In genomic region chr2:132279930-132280615, GRCh38 we compare ENCODE assay signal across 18 cellular contexts.
DNase-seq lines count a peak whose midpoint lies in the region; ATAC-seq and TF ChIP-seq lines count a peak whose summit lies in the region.
"Had no signal": no experiment of that assay in that cellular context is flagged by ENCODE, and none has a peak within 500 bp of the region (broad histone marks: within the 10 kb centered on the region; RNA-seq: fewer than 3 reads in every experiment).

No MANE protein-coding gene starts in this region.

- H3K36me3 ChIP-seq in endodermal cell (ENCODE audit: control insufficient read depth, insufficient read depth, low read length) (no peaks in the 10 kb centered on the region), mesenchymal stem cell (ENCODE audit: control insufficient read depth in 1 of 2, insufficient read depth in 2 of 2, low read depth in 1 of 2, low read length in 2 of 2) (no peaks in the 10 kb centered on the region), aorta (ENCODE audit: control insufficient read depth in 1 of 2, insufficient read depth in 2 of 2, low read length in 1 of 2) (no peaks in the 10 kb centered on the region)
- H3K36me3 ChIP-seq: BLaER1 had no signal

- DNase-seq in endodermal cell (peak; percentile 12), mesenchymal stem cell (no peak), sciatic nerve (ENCODE audit: low spot score) (no peak), aorta (no peak), NCI-H2107 (lab: John Stamatoyannopoulos, UW) (no peak), HPDE6-E6E7 (ENCODE audit: extremely low spot score) (no peak)
- DNase-seq: Caco-2; CD4-positive, CD25-positive, alpha-beta regulatory T cell; CD8-positive, alpha-beta T cell; DMS153; DND-41; GM23248; H7; HCEC 1CT had no signal

- H3K4ac ChIP-seq in mesenchymal stem cell (ENCODE audit: low read depth in 1 of 2, low read length in 2 of 2), result no peak overlapping the region

- intact Hi-C loops in sciatic nerve (cut with DNase I) (no loop called here), aorta (cut with DNase I) (no loop called here)

- no peak overlapping the region for H2BK120ac ChIP-seq in mesenchymal stem cell (ENCODE audit: low read depth, low read length)

- no peak overlapping the region for H4K8ac ChIP-seq in mesenchymal stem cell (ENCODE audit: low read length)

- H2AFZ ChIP-seq in mesenchymal stem cell (ENCODE audit: low read depth, low read length), result no peak overlapping the region
- H2AFZ ChIP-seq: GM23248 had no signal

- H3K9me3 Mint-ChIP-seq in endodermal cell, result peaks cover 32% of the 10 kb centered on the region

- peak overlapping the region; percentile 50 for H4K91ac ChIP-seq in mesenchymal stem cell (ENCODE audit: low read length)

- no peak overlapping the region for H2BK15ac ChIP-seq in mesenchymal stem cell (ENCODE audit: low read depth, poor library complexity, severe bottlenecking)

- H3K79me1 ChIP-seq in mesenchymal stem cell (replicated peaks; ENCODE audit: low read length, poor library complexity, severe bottlenecking), result no peaks in the 10 kb centered on the region

- no peak overlapping the region for H3K14ac ChIP-seq in mesenchymal stem cell (ENCODE audit: low read length in 2 of 2)

- H3K4me2 ChIP-seq in mesenchymal stem cell (ENCODE audit: low read length, poor library complexity, severe bottlenecking), result no peak overlapping the region
- H3K4me2 ChIP-seq: BLaER1 had no signal

- TF ChIP-seq CTCF in endodermal cell (conservative IDR thresholded peaks at IDR 0.05), result no peak

- H3K27me3 ChIP-seq in endodermal cell (ENCODE audit: control insufficient read depth, insufficient read depth, low read length, poor library complexity, severe bottlenecking) (no peaks in the 10 kb centered on the region), mesenchymal stem cell (ENCODE audit: control insufficient read depth in 1 of 2, insufficient read depth in 1 of 2, low read length in 2 of 2) (no peaks in the 10 kb centered on the region), aorta (ENCODE audit: control insufficient read depth in 1 of 2, insufficient read depth in 2 of 2, low read length in 1 of 2) (no peaks in the 10 kb centered on the region)
- H3K27me3 ChIP-seq: BLaER1 had no signal

- no peaks in the 10 kb centered on the region for H3K36me3 Mint-ChIP-seq in endodermal cell (ENCODE audit: low read depth)
- H3K36me3 Mint-ChIP-seq: CD4-positive, CD25-positive, alpha-beta regulatory T cell; CD8-positive, alpha-beta T cell had no signal

- H2BK5ac ChIP-seq in mesenchymal stem cell (ENCODE audit: low read depth, low read length, poor library complexity, severe bottlenecking), result no peak overlapping the region

- H3K27ac Mint-ChIP-seq in endodermal cell, result no peak overlapping the region
- H3K27ac Mint-ChIP-seq: B cell; CD4-positive, CD25-positive, alpha-beta regulatory T cell; CD8-positive, alpha-beta T cell had no signal

- H3K27ac ChIP-seq in endodermal cell (ENCODE audit: low read depth, low read length) (no peak overlapping the region), mesenchymal stem cell (ENCODE audit: low read length, poor library complexity, severe bottlenecking) (no peak overlapping the region), aorta (ENCODE audit: low read depth in 1 of 2, low read length in 2 of 2) (no peak overlapping the region)
- H3K27ac ChIP-seq: BLaER1, C4-2B, GM23248 had no signal

- no peak overlapping the region for H2BK12ac ChIP-seq in mesenchymal stem cell (ENCODE audit: low read length in 2 of 2)

- H3K4me1 ChIP-seq in endodermal cell (ENCODE audit: control insufficient read depth, insufficient read depth, low read length) (no peaks in the 10 kb centered on the region), mesenchymal stem cell (ENCODE audit: control insufficient read depth, insufficient read depth, low read depth, low read length) (no peaks in the 10 kb centered on the region), aorta (ENCODE audit: control insufficient read depth in 1 of 2, insufficient read depth in 2 of 2, low read length in 2 of 2) (no peaks in the 10 kb centered on the region)
- H3K4me1 ChIP-seq: Caco-2 had no signal

- peaks cover 6% of the 10 kb centered on the region for H3K27me3 Mint-ChIP-seq in endodermal cell (ENCODE audit: insufficient read depth)
- H3K27me3 Mint-ChIP-seq: CD4-positive, CD25-positive, alpha-beta regulatory T cell had no signal

- ATAC-seq in sciatic nerve (peak; percentile 13), aorta (ENCODE audit: low FRiP score) (peak; percentile 57), HG03039 (IDR thresholded peaks at IDR 0.05; ENCODE audit: unreplicated experiment) (no peak)
- ATAC-seq: CD8-positive, alpha-beta T cell had no signal

- peaks cover 5% of the 10 kb centered on the region for H3K4me1 Mint-ChIP-seq in endodermal cell
- H3K4me1 Mint-ChIP-seq: B cell; CD4-positive, CD25-positive, alpha-beta regulatory T cell had no signal

- H3K9ac ChIP-seq in endodermal cell (ENCODE audit: extremely low read depth, low read length, poor library complexity, severe bottlenecking) (no peak overlapping the region), mesenchymal stem cell (ENCODE audit: low read length) (no peak overlapping the region)
- H3K9ac ChIP-seq: BLaER1, GM23248 had no signal

- H3K4me3 ChIP-seq in endodermal cell (ENCODE audit: low read length) (no peak overlapping the region), mesenchymal stem cell (ENCODE audit: insufficient read depth in 1 of 2, low read depth in 1 of 2, low read length in 2 of 2) (no peak overlapping the region), aorta (ENCODE audit: low read length in 2 of 2) (no peak overlapping the region)
- H3K4me3 ChIP-seq: BLaER1, GM23248 had no signal

- H3K9me3 ChIP-seq in endodermal cell (ENCODE audit: control insufficient read depth, low read length), result no peaks in the 10 kb centered on the region
- H3K9me3 ChIP-seq in mesenchymal stem cell (ENCODE audit: control insufficient read depth, low read length), result peaks cover 2% of the 10 kb centered on the region
- no peaks in the 10 kb centered on the region for H3K9me3 ChIP-seq in aorta (ENCODE audit: control insufficient read depth, low read length)
- H3K9me3 ChIP-seq: Caco-2 had no signal

- no peak overlapping the region for H3K18ac ChIP-seq in mesenchymal stem cell (ENCODE audit: low read depth in 1 of 2, low read length in 2 of 2)

- no peak overlapping the region for H3K4me3 Mint-ChIP-seq in endodermal cell
- H3K4me3 Mint-ChIP-seq: B cell; CD8-positive, alpha-beta T cell had no signal

- H3K23ac ChIP-seq in mesenchymal stem cell (ENCODE audit: low read length in 2 of 2), result no peak overlapping the region

- 91 to 96% methylated on average over 13 to 29 of the region's 31 CpGs for WGBS in endodermal cell (ENCODE audit: insufficient coverage in 1 of 2, insufficient read length in 1 of 2), 2 experiments
- WGBS in mesenchymal stem cell, result 88% methylated on average over 25 of the region's 31 CpGs
- 91 to 93% methylated on average over 31 of the region's 31 CpGs for WGBS in aorta, 2 donors

- no peak overlapping the region for H2AK5ac ChIP-seq in mesenchymal stem cell (ENCODE audit: low read length, severe bottlenecking)
